10 cellular contexts compared by ENCODE assay signal in genomic region chr2:88187038-88187676, GRCh38. TPM values are rescaled to one million over a fixed set of nuclear protein-coding genes. Genes with fewer than 3 reads are reported as not detected.
DNase-seq lines count a peak whose midpoint lies in the region; ATAC-seq, FAIRE-seq and TF ChIP-seq lines count a peak whose summit lies in the region.
"Had no signal": no experiment of that assay in that cellular context is flagged by ENCODE, and none has a peak within 500 bp of the region (broad histone marks: within the 10 kb centered on the region; RNA-seq: fewer than 3 reads in every experiment).

No MANE protein-coding gene starts in this region.

- no peaks in the 10 kb centered on the region for H3K4me1 ChIP-seq in astrocyte (ENCODE audit: insufficient read depth, low read length)

- no peak overlapping the region for H3K9ac ChIP-seq in astrocyte (ENCODE audit: low read length)

- peaks cover 5% of the 10 kb centered on the region for H3K4me1 Mint-ChIP-seq in astrocyte (ENCODE audit: low read depth, unreplicated experiment)

- no peak overlapping the region for H2AFZ ChIP-seq in astrocyte (ENCODE audit: low read depth, low read length)

- no peak overlapping the region for H3K4me2 ChIP-seq in astrocyte (ENCODE audit: low read length)

- no peak overlapping the region for H3K4me3 ChIP-seq in astrocyte (ENCODE audit: insufficient read depth, low read depth, low read length)

- no peaks in the 10 kb centered on the region for H3K79me2 ChIP-seq in astrocyte (ENCODE audit: insufficient read depth, low read length)

- no peak overlapping the region for H3K4me3 Mint-ChIP-seq in astrocyte (ENCODE audit: unreplicated experiment)

- no peaks in the 10 kb centered on the region for H3K27me3 Mint-ChIP-seq in astrocyte (ENCODE audit: low read depth, unreplicated experiment)

- no peak for ATAC-seq in HG02884 (IDR thresholded peaks at IDR 0.05; ENCODE audit: unreplicated experiment)

- no peaks in the 10 kb centered on the region for H3K36me3 Mint-ChIP-seq in astrocyte (ENCODE audit: low read depth, unreplicated experiment)

- TF ChIP-seq CTCF in astrocyte (IDR thresholded peaks at IDR 0.05; ENCODE audit: insufficient read depth, low read depth, low read length): peak; percentile 46

- no peak for FAIRE-seq in astrocyte (lab: Jason Lieb, UNC)
- FAIRE-seq: endometrium had no signal

- no peaks in the 10 kb centered on the region for H3K9me3 ChIP-seq in astrocyte (ENCODE audit: insufficient read depth, low read depth, low read length)

- no peaks in the 10 kb centered on the region for H3K36me3 ChIP-seq in astrocyte (ENCODE audit: insufficient read depth, low read length)

- H3K27me3 ChIP-seq in astrocyte (ENCODE audit: insufficient read depth, low read length): no peaks in the 10 kb centered on the region

- H3K9me3 Mint-ChIP-seq in astrocyte (ENCODE audit: unreplicated experiment): no peaks in the 10 kb centered on the region

- DNase-seq in AG20443 (ENCODE audit: low spot score) (peak; percentile 75), H4 (ENCODE audit: low spot score) (peak; percentile 41), NCI-H748 treated with DMSO at 0.1 percent for 48 hours (lab: John Stamatoyannopoulos, UW) (peak; percentile 42), astrocyte (ENCODE audit: low read depth) (no peak), hypothalamus (lab: John Stamatoyannopoulos, UW) (peak in 38 of 51 donors; percentile 4 to 81 (median 54)), KG1 (lab: John Stamatoyannopoulos, UW) (no peak)
- DNase-seq in stimulated activated CD4-positive, alpha-beta T cell treated with anti-CD3 and anti-CD28 coated beads, Interleukin-12 subunit alpha, Interleukin-12 subunit beta, amount 100 ng/mL, for 4 hours: peak; percentile 18

- no peak overlapping the region for H3K27ac Mint-ChIP-seq in astrocyte (ENCODE audit: unreplicated experiment)

- H3K27ac ChIP-seq in astrocyte (ENCODE audit: low read depth, low read length): no peak overlapping the region

- no peaks in the 10 kb centered on the region for H4K20me1 ChIP-seq in astrocyte (ENCODE audit: insufficient read depth, low read length)

RNA-seq across cellular contexts. Expression of gene THNSL2, which starts 17.0 kb away (rescaled TPM):
- not detected in 2 replicates for total RNA-seq in H4 (2014; rRNA removed; shearing (Covaris generic))
- total RNA-seq in astrocyte: 14.5 and 16.4 TPM in 2 replicates

RNA-seq across cellular contexts. Expression of gene FABP1, which starts 59.3 kb away (rescaled TPM):
- total RNA-seq in H4 (2014; rRNA removed; shearing (Covaris generic)): not detected in 2 replicates
- not detected in 2 replicates for total RNA-seq in astrocyte
- total RNA-seq: temporal lobe had no signal

Comparison
In these comparisons a context has a peak if more than half of its experiments do, and no peak if none do; other contexts are left out.
1. DNase-seq: peak in AG20443 (single experiment), H4 (single experiment), NCI-H748 treated with DMSO at 0.1 percent for 48 hours (single experiment), hypothalamus (38 of 51) and stimulated activated CD4-positive, alpha-beta T cell treated with anti-CD3 and anti-CD28 coated beads, Interleukin-12 subunit alpha, Interleukin-12 subunit beta, amount 100 ng/mL, for 4 hours (single experiment); none in astrocyte (single experiment) and KG1 (single experiment).
2. RNA of gene THNSL2, which starts 17.0 kb away (total RNA-seq): 14.5 to 16.4 TPM in astrocyte; not detected in H4; every median in the first group is over 10 times any median in the second.